ENCODE assay signal across 15 cellular contexts in the genomic region with DNA sequence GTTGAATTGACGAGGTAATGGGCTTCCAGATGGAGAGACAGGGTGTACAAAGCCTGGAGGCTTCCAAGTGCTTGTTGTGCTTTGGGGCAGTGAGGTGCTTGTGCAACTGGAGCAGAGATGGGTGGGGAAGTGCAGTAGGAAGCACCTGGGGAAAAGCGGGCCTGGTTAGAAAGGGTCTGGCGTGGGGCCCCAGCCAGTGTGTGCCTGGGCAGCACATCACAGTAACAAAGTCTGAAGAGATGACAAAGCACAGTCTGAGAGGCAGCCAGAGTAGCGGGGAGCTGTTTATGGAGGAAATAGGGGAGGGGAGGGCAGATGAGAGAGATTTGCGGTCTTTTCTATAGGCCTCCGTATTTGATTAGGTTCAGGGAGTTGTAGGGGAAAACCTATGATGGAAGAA. TPM values are rescaled to one million over a fixed set of nuclear protein-coding genes. Genes with fewer than 3 reads are reported as not detected.
DNase-seq lines count a peak whose midpoint lies in the region; ATAC-seq, FAIRE-seq and TF ChIP-seq lines count a peak whose summit lies in the region.
"Had no signal": no experiment of that assay in that cellular context is flagged by ENCODE, and none has a peak within 500 bp of the region (broad histone marks: within the 10 kb centered on the region; RNA-seq: fewer than 3 reads in every experiment).

No MANE protein-coding gene starts in this region.

- ATAC-seq in activated CD8-positive, alpha-beta T cell treated with anti-CD3 and anti-CD28 coated beads for 36 hours, result peak; percentile 57

- no peak overlapping the region for H3K9ac ChIP-seq in endothelial cell of umbilical vein (replicated peaks; ENCODE audit: extremely low read depth, insufficient read depth, low read length)
- no peak overlapping the region for H3K9ac ChIP-seq in kidney (ENCODE audit: low read length in 2 of 2)

- no TSS peak for BruUV-seq in endothelial cell of umbilical vein (replicated peaks; lab: Mats Ljungman, UMichigan)

- H2AFZ ChIP-seq in endothelial cell of umbilical vein (ENCODE audit: low read depth, low read length), result no peak overlapping the region

- peak overlapping the region; percentile 21 for H3K4me3 Mint-ChIP-seq in activated CD8-positive, alpha-beta T cell treated with anti-CD3 and anti-CD28 coated beads for 36 hours
- no peak overlapping the region for H3K4me3 Mint-ChIP-seq in type B pancreatic cell
- H3K4me3 Mint-ChIP-seq: memory B cell had no signal

- H3K4me1 ChIP-seq in endothelial cell of umbilical vein (ENCODE audit: control insufficient read depth, extremely low read depth, insufficient read depth, low read length) (no peaks in the 10 kb centered on the region), kidney (ENCODE audit: control insufficient read depth in 1 of 2, insufficient read depth in 1 of 2, low read depth in 1 of 2, low read length in 2 of 2) (peaks cover 9 to 11% of the 10 kb centered on the region in 2 donors), esophagus squamous epithelium (peaks cover 6 to 81% (median 17%) of the 10 kb centered on the region in 3 donors), spleen (peaks cover 8 to 82% (median 53%) of the 10 kb centered on the region in 6 donors)
- H3K4me1 ChIP-seq: SJSA1 had no signal

- TF ChIP-seq POLR2A in endothelial cell of umbilical vein (IDR thresholded peaks at IDR 0.05; ENCODE audit: low read depth, low read length), result no peak
- TF ChIP-seq POLR2A in esophagus squamous epithelium (IDR thresholded peaks at IDR 0.05), result no peak
- TF ChIP-seq POLR2A in spleen (IDR thresholded peaks at IDR 0.05), result no peak

- POLR2A ChIA-PET in activated CD8-positive, alpha-beta T cell treated with anti-CD3 and anti-CD28 coated beads for 36 hours (lab: Charles Lee), result interaction anchor here (1.6 kb wide), 1 partner anchor 16 kb away, joined by 3 read pairs; the partner anchor contains the start of genes MROH8 and RPN2
- POLR2A ChIA-PET in endothelial cell of umbilical vein (lab: Charles Lee), result interaction anchor here (0.6 to 1.9 kb wide), 2 partner anchors 16 to 36 kb away, joined by 3 to 7 read pairs; partner anchors contain the start of genes MROH8 and RPN2

- intact Hi-C loops in activated CD8-positive, alpha-beta T cell treated with anti-CD3 and anti-CD28 coated beads for 36 hours (cut with micrococcal nuclease), result loop anchor here (5.0 kb wide), 2 partner anchors 188 to 338 kb away; no protein-coding TSS in a partner anchor
- intact Hi-C loops in endothelial cell of umbilical vein (cut with micrococcal nuclease), result loop anchor here (1.0 kb wide), 1 partner anchor 340 kb away; no protein-coding TSS in a partner anchor
- intact Hi-C loops in kidney (cut with DNase I), result no loop called here
- intact Hi-C loops in esophagus squamous epithelium (cut with DNase I), result loop anchor here (5.0 to 10.0 kb wide), 2 partner anchors 190 to 343 kb away; no protein-coding TSS in a partner anchor
- intact Hi-C loops in spleen (cut with DNase I; ENCODE audit: low total_unique reads), result loop anchor here (5.0 to 10.0 kb wide), 2 partner anchors 190 to 333 kb away; partner anchors contain the start of gene BLCAP

- dilution Hi-C loops in endothelial cell of umbilical vein (cut with MboI; ENCODE audit: extremely low pct_ligation_motif_present, low sequenced_read_pairs), result no loop called here

- H3K4me1 Mint-ChIP-seq in activated CD8-positive, alpha-beta T cell treated with anti-CD3 and anti-CD28 coated beads for 36 hours (ENCODE audit: low read depth), result peaks cover 62% of the 10 kb centered on the region
- H3K4me1 Mint-ChIP-seq in type B pancreatic cell (ENCODE audit: unreplicated experiment), result peaks cover 28% of the 10 kb centered on the region

- H3K27me3 Mint-ChIP-seq in activated CD8-positive, alpha-beta T cell treated with anti-CD3 and anti-CD28 coated beads for 36 hours, result no peaks in the 10 kb centered on the region
- H3K27me3 Mint-ChIP-seq in type B pancreatic cell, result no peaks in the 10 kb centered on the region
- H3K27me3 Mint-ChIP-seq: memory B cell had no signal

- no peaks in the 10 kb centered on the region for H3K9me3 Mint-ChIP-seq in activated CD8-positive, alpha-beta T cell treated with anti-CD3 and anti-CD28 coated beads for 36 hours
- no peaks in the 10 kb centered on the region for H3K9me3 Mint-ChIP-seq in type B pancreatic cell
- H3K9me3 Mint-ChIP-seq: memory B cell had no signal

- FAIRE-seq in endothelial cell of umbilical vein (lab: Jason Lieb, UNC) (peak; percentile 28), kidney (lab: Jason Lieb, UNC) (no peak)

- H3K36me3 Mint-ChIP-seq in activated CD8-positive, alpha-beta T cell treated with anti-CD3 and anti-CD28 coated beads for 36 hours (ENCODE audit: low read depth), result peaks cover 52% of the 10 kb centered on the region
- peaks cover 30% of the 10 kb centered on the region for H3K36me3 Mint-ChIP-seq in type B pancreatic cell

- H3K27me3 ChIP-seq in endothelial cell of umbilical vein (ENCODE audit: control insufficient read depth in 2 of 2, insufficient read depth in 2 of 2, low read length in 2 of 2), result no peaks in the 10 kb centered on the region
- no peaks in the 10 kb centered on the region for H3K27me3 ChIP-seq in esophagus squamous epithelium
- H3K27me3 ChIP-seq in spleen (replicated peaks in 1 of 7), result no peaks in the 10 kb centered on the region
- H3K27me3 ChIP-seq: SJSA1, vagina had no signal

- peak; percentile 6 for DNase-seq in stimulated activated CD4-positive, alpha-beta T cell treated with anti-CD3 and anti-CD28 coated beads, Interleukin-4, amount 100 ng/mL, for 24 hours
- DNase-seq in stimulated activated CD4-positive, alpha-beta T cell treated with anti-CD3 and anti-CD28 coated beads, Interleukin-1b, Interleukin-23, amount 100 ng/mL, for 48 hours, result no peak
- DNase-seq in activated CD8-positive, alpha-beta T cell treated with anti-CD3 and anti-CD28 coated beads for 36 hours, result peak; percentile 19
- DNase-seq in endothelial cell of umbilical vein (ENCODE audit: low read depth, low spot score) (peak; percentile 68), type B pancreatic cell (ENCODE audit: extremely low spot score, unreplicated experiment) (no peak), kidney (no peak), esophagus squamous epithelium (lab: John Stamatoyannopoulos, UW) (no peak), spleen (no peak)
- DNase-seq: GDM1, NCI-H1092 treated with DMSO at 0.1 percent for 48 hours, NCI-H526 treated with DMSO at 0.1 percent for 48 hours had no signal

- peaks cover 14% of the 10 kb centered on the region in 2 experiments for H3K36me3 ChIP-seq in endothelial cell of umbilical vein (ENCODE audit: control insufficient read depth in 2 of 2, extremely low read depth in 1 of 2, insufficient read depth in 2 of 2, low read length in 2 of 2)
- H3K36me3 ChIP-seq in kidney (ENCODE audit: control insufficient read depth in 1 of 2, insufficient read depth in 2 of 2, low read length in 2 of 2), result peaks cover 12 to 15% of the 10 kb centered on the region in 2 donors
- peaks cover 0 to 72% (median 9%) of the 10 kb centered on the region in 3 donors for H3K36me3 ChIP-seq in esophagus squamous epithelium
- peaks cover 8 to 74% (median 26%) of the 10 kb centered on the region in 6 donors for H3K36me3 ChIP-seq in spleen

- H4K20me1 ChIP-seq in endothelial cell of umbilical vein (replicated peaks; ENCODE audit: control insufficient read depth, extremely low read depth, insufficient read depth, low read length), result no peaks in the 10 kb centered on the region

- no peak overlapping the region for H3K4me2 ChIP-seq in endothelial cell of umbilical vein (ENCODE audit: insufficient read depth, low read length)

- WGBS in esophagus squamous epithelium, 2 donors, result 34 to 41% methylated on average over 6 of the region's 6 CpGs
- 27 to 49% (median 29%) methylated on average over 6 of the region's 6 CpGs for WGBS in spleen, 5 donors

- H3K4me3 ChIP-seq in endothelial cell of umbilical vein (replicated peaks in 1 of 3; ENCODE audit: insufficient read depth in 1 of 3, low read depth in 1 of 3, low read length in 3 of 3) (no peak overlapping the region), kidney (ENCODE audit: low read length in 2 of 2) (no peak overlapping the region), esophagus squamous epithelium (no peak overlapping the region), spleen (no peak overlapping the region)
- H3K4me3 ChIP-seq: SJSA1, vagina had no signal

- H3K27ac Mint-ChIP-seq in activated CD8-positive, alpha-beta T cell treated with anti-CD3 and anti-CD28 coated beads for 36 hours, result peak overlapping the region; percentile 81
- peak overlapping the region; percentile 81 for H3K27ac Mint-ChIP-seq in type B pancreatic cell
- H3K27ac Mint-ChIP-seq: memory B cell had no signal

- no peak overlapping the region for H3K27ac ChIP-seq in endothelial cell of umbilical vein (ENCODE audit: insufficient read depth, low read depth, low read length)
- no peak overlapping the region for H3K27ac ChIP-seq in kidney (ENCODE audit: low read depth in 2 of 2, low read length in 2 of 2)
- no peak overlapping the region for H3K27ac ChIP-seq in esophagus squamous epithelium
- peak overlapping the region in 2 of 8 donors; percentile 9 to 26 for H3K27ac ChIP-seq in spleen
- H3K27ac ChIP-seq: epithelial cell of prostate, SJSA1, vagina had no signal

- TF ChIP-seq CTCF in activated CD8-positive, alpha-beta T cell treated with anti-CD3 and anti-CD28 coated beads for 36 hours (IDR thresholded peaks at IDR 0.05), result no peak
- no peak for TF ChIP-seq CTCF in endothelial cell of umbilical vein (IDR thresholded peaks at IDR 0.05; ENCODE audit: extremely low read depth in 1 of 2, insufficient read depth in 1 of 2, low read depth in 1 of 2, low read length in 2 of 2)
- no peak for TF ChIP-seq CTCF in type B pancreatic cell (conservative IDR thresholded peaks at IDR 0.05)
- no peak for TF ChIP-seq CTCF in kidney (IDR thresholded peaks at IDR 0.05; ENCODE audit: borderline replicate concordance, extremely low read depth, insufficient read depth)
- no peak for TF ChIP-seq CTCF in esophagus squamous epithelium (IDR thresholded peaks at IDR 0.05)
- no peak for TF ChIP-seq CTCF in spleen (IDR thresholded peaks at IDR 0.05 in 8 of 11, conservative IDR thresholded peaks at IDR 0.05 in 3 of 11)

- CTCF ChIA-PET in activated CD8-positive, alpha-beta T cell treated with anti-CD3 and anti-CD28 coated beads for 36 hours (lab: Charles Lee), result interaction anchor here (0.7 to 11.3 kb wide), 17 partner anchors 9 to 340 kb away, joined by 3 to 123 read pairs (median 6); partner anchors contain the start of genes MROH8 and RPN2
- CTCF ChIA-PET in endothelial cell of umbilical vein (lab: Charles Lee), result interaction anchor here (1.3 to 4.0 kb wide), 10 partner anchors 11 to 349 kb away, joined by 4 to 54 read pairs (median 10); partner anchors contain the start of genes MROH8 and RPN2

- peaks cover 88% of the 10 kb centered on the region for H3K79me2 ChIP-seq in endothelial cell of umbilical vein (ENCODE audit: control insufficient read depth, insufficient read depth, low read length)

- H3K9me3 ChIP-seq in endothelial cell of umbilical vein (replicated peaks; ENCODE audit: control insufficient read depth, insufficient read depth, low read length) (no peaks in the 10 kb centered on the region), kidney (ENCODE audit: control insufficient read depth in 1 of 2, low read length in 2 of 2) (no peaks in the 10 kb centered on the region), esophagus squamous epithelium (no peaks in the 10 kb centered on the region), spleen (no peaks in the 10 kb centered on the region)
- H3K9me3 ChIP-seq: SJSA1, vagina had no signal

- H3K9me1 ChIP-seq in endothelial cell of umbilical vein (replicated peaks; ENCODE audit: control insufficient read depth, extremely low read depth, insufficient read depth, low read length), result no peaks in the 10 kb centered on the region

RNA-seq across cellular contexts. Expression of gene MROH8, which starts 15.3 kb away (rescaled TPM):
- total RNA-seq in activated CD8-positive, alpha-beta T cell treated with anti-CD3 and anti-CD28 coated beads for 36 hours, result 1 to 10 TPM; 2.1 to 3.1 TPM
- total RNA-seq in endothelial cell of umbilical vein, result 1.5 and 2.7 TPM in 2 replicates
- 0.73 and 1.3 TPM in 2 replicates for polyA plus RNA-seq in endothelial cell of umbilical vein
- 1.4 and 2.0 TPM in 2 replicates for polyA plus RNA-seq in endothelial cell of umbilical vein (2011; cell fraction: cytosol; rRNA removed)
- polyA plus RNA-seq in endothelial cell of umbilical vein (2011; cell fraction: nucleus; rRNA removed), result 1.9 and 4.0 TPM in 2 replicates
- 0.75 and 1.2 TPM in 2 replicates for polyA plus RNA-seq in endothelial cell of umbilical vein (2012)
- 0.98 and 4.3 TPM in 2 replicates for polyA minus RNA-seq in endothelial cell of umbilical vein
- not detected for polyA minus RNA-seq in endothelial cell of umbilical vein (2011; cell fraction: cytosol; rRNA and poly(A)+ RNA removed)
- 1.6 and 4.9 TPM in 2 replicates for polyA minus RNA-seq in endothelial cell of umbilical vein (2011; cell fraction: nucleus; rRNA and poly(A)+ RNA removed)
- 2.5 and 4.8 TPM in 2 replicates for total RNA-seq in type B pancreatic cell (ENCODE audit: low replicate concordance)
- 2.4 TPM for total RNA-seq in kidney
- 4.4 TPM for polyA plus RNA-seq in kidney (ENCODE audit: insufficient read depth, low read depth, low replicate concordance)
- total RNA-seq in esophagus squamous epithelium, result under 1 TPM; 0.40 to 0.95 (median 0.55) TPM
- total RNA-seq in spleen, result 1 to 10 TPM in 6 of 7 donors, under 1 TPM in 1; 0.97 to 4.0 (median 3.3) TPM
- polyA plus RNA-seq in spleen, result 1 to 10 TPM; 1.0 to 3.4 (median 2.3) TPM

RNA-seq across cellular contexts. Expression of gene RPN2, which starts 15.5 kb away (rescaled TPM):
- 100 to 1,000 TPM; 103 to 107 TPM for total RNA-seq in activated CD8-positive, alpha-beta T cell treated with anti-CD3 and anti-CD28 coated beads for 36 hours
- total RNA-seq in endothelial cell of umbilical vein (243 and 283 TPM in 2 replicates), type B pancreatic cell (ENCODE audit: low replicate concordance) (184 and 206 TPM in 2 replicates), kidney (175 TPM), esophagus squamous epithelium (100 to 1,000 TPM; 104 to 167 (median 137) TPM), spleen (100 to 1,000 TPM; 118 to 161 (median 131) TPM)
- polyA plus RNA-seq in endothelial cell of umbilical vein (530 and 586 TPM in 2 replicates), kidney (ENCODE audit: insufficient read depth, low read depth, low replicate concordance) (207 TPM), spleen (10 to 100 TPM; 45.7 to 56.1 (median 53.4) TPM)
- 437 and 487 TPM in 2 replicates for polyA plus RNA-seq in endothelial cell of umbilical vein (2011; cell fraction: cytosol; rRNA removed)
- 318 and 371 TPM in 2 replicates for polyA plus RNA-seq in endothelial cell of umbilical vein (2011; cell fraction: nucleus; rRNA removed)
- polyA plus RNA-seq in endothelial cell of umbilical vein (2012), result 287 and 309 TPM in 2 replicates
- 442 and 508 TPM in 2 replicates for polyA minus RNA-seq in endothelial cell of umbilical vein
- polyA minus RNA-seq in endothelial cell of umbilical vein (2011; cell fraction: cytosol; rRNA and poly(A)+ RNA removed), result 331 TPM
- 99.2 and 127 TPM in 2 replicates for polyA minus RNA-seq in endothelial cell of umbilical vein (2011; cell fraction: nucleus; rRNA and poly(A)+ RNA removed)

Comparison
In these comparisons a context has a peak if more than half of its experiments do, and no peak if none do; other contexts are left out.
1. DNase-seq: peak in stimulated activated CD4-positive, alpha-beta T cell treated with anti-CD3 and anti-CD28 coated beads, Interleukin-4, amount 100 ng/mL, for 24 hours (single experiment), activated CD8-positive, alpha-beta T cell treated with anti-CD3 and anti-CD28 coated beads for 36 hours (single experiment) and endothelial cell of umbilical vein (single experiment); none in stimulated activated CD4-positive, alpha-beta T cell treated with anti-CD3 and anti-CD28 coated beads, Interleukin-1b, Interleukin-23, amount 100 ng/mL, for 48 hours (single experiment), type B pancreatic cell (single experiment), kidney (single experiment), esophagus squamous epithelium (single experiment) and spleen (single experiment).